20 cellular contexts compared by ENCODE assay signal in genomic region chr22:23102002-23102655, GRCh38. TPM values are rescaled to one million over a fixed set of nuclear protein-coding genes. Genes with fewer than 3 reads are reported as not detected.
"Had no signal": no experiment of that assay in that cellular context is flagged by ENCODE, and none has a peak within 500 bp of the region (broad histone marks: within the 10 kb centered on the region; RNA-seq: fewer than 3 reads in every experiment).

No MANE protein-coding gene starts in this region.

- H3K27ac ChIP-seq: brain microvascular endothelial cell, cardiac muscle cell, Peyer's patch, SJSA1 had no signal

- DNase-seq: activated B cell treated with CpG ODN at 0.5 μM for 24 hours; activated CD4-positive, alpha-beta T cell treated with anti-CD3 and anti-CD28 coated beads for 1 hour; activated CD4-positive, alpha-beta T cell treated with anti-CD3 and anti-CD28 coated beads, Interleukin-2, amount 10 ng/mL, durations not matched to agents 24 days and 14 days; activated CD4-positive, alpha-beta T cell treated with anti-CD3 and anti-CD28 coated beads, Interleukin-2, amount 50 U/mL, for 48 hours; activated gamma-delta T cell; activated naive CD4-positive, alpha-beta T cell treated with anti-CD3 and anti-CD28 coated beads for 36 hours; activated T-cell treated with anti-CD3 and anti-CD28 coated beads, Interleukin-2, amount 50 U/mL, for 4 hours; brain microvascular endothelial cell; NCI-H1105 treated with DMSO at 0.1 percent for 48 hours; NCI-H1436 treated with DMSO at 0.1 percent for 48 hours; NCI-H187; NCI-H2081; NCI-H510A treated with DMSO at 0.1 percent for 48 hours; Peyer's patch; SHP77; SW 1271 had no signal

- H3K27me3 ChIP-seq: cardiac muscle cell, Peyer's patch, SJSA1 had no signal

- H3K4me1 ChIP-seq: SJSA1 had no signal

- H3K9me3 ChIP-seq: Peyer's patch, SJSA1 had no signal

- ATAC-seq: activated T-cell treated with anti-CD3 and anti-CD28 coated beads, Interleukin-2, amount 50 U/mL, for 4 hours; SK-N-SH treated with all-trans-retinoic acid at 6 μM for 48 hours had no signal

- H3K4me3 ChIP-seq: cardiac muscle cell, Peyer's patch, SJSA1 had no signal

- H3K36me3 ChIP-seq: brain microvascular endothelial cell, cardiac muscle cell, Peyer's patch had no signal

RNA-seq across cellular contexts. Expression of gene RSPH14, which starts 39.7 kb away (rescaled TPM):
- total RNA-seq: activated B cell treated with CpG ODN at 0.5 μM for 24 hours; activated CD4-positive, alpha-beta T cell treated with anti-CD3 and anti-CD28 coated beads, Interleukin-2, amount 10 ng/mL, durations not matched to agents 24 days and 14 days; activated T-cell treated with anti-CD3 and anti-CD28 coated beads, Interleukin-2, amount 50 U/mL, for 4 hours; Peyer's patch; SJSA1; T-helper 1 cell treated with Interleukin-12 subunit alpha and Interleukin-12 subunit beta and Interleukin-4 antibody, amounts not matched to agents 30 ng/mL and 1 ng/mL, for 36 hours had no signal

RNA-seq across cellular contexts. Expression of gene RAB36, which starts 43.1 kb away (rescaled TPM):
- total RNA-seq: activated CD4-positive, alpha-beta T cell treated with anti-CD3 and anti-CD28 coated beads, Interleukin-2, amount 10 ng/mL, durations not matched to agents 24 days and 14 days; activated naive CD4-positive, alpha-beta T cell treated with anti-CD3 and anti-CD28 coated beads for 36 hours; T-helper 1 cell treated with Interleukin-12 subunit alpha and Interleukin-12 subunit beta and Interleukin-4 antibody, amounts not matched to agents 30 ng/mL and 1 ng/mL, for 36 hours had no signal
